ENCODE assay signal across 7 cellular contexts in the genomic region with DNA sequence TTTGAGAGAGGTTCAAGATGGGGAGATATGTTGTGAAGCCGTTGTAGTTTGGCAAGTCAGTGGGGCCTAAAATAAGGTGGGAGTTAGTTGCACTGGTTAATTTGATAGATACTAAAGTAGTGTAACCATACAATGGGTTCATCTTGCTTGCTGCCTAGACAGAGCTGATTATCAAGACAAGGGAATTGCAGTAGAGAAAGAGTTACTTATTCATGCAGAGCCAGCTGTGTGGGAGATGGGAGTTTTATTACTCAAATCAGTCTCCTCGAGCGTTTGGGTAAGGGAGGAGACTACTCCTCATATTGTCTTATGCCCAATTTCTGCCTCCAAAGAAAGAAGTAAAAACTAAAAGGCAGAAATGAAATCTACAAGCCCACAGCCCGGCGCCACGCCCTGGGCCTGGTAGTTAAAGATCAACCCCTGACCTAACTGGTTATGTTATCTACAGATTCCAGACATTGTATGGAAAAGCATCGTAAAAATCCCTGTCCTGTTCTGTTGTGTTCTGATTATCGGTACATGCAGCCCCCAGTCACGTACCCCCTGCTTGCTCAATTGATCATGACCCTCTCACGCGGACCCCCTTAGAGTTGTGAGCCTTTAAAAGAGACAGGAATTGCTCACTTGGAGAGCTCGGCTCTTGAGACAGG. TPM values are rescaled to one million over a fixed set of nuclear protein-coding genes. Genes with fewer than 3 reads are reported as not detected.
DNase-seq lines count a peak whose midpoint lies in the region; ATAC-seq and TF ChIP-seq lines count a peak whose summit lies in the region.
"Not testable (repeated sequence)": the region's sequence is repeated elsewhere in the genome, so short reads cannot be mapped to it uniquely, and the experiment has no call there.

No MANE protein-coding gene starts in this region.

- H3K4me3 Mint-ChIP-seq in CD4-positive, alpha-beta memory T cell; dendritic cell treated with granulocyte-macrophage colony-stimulating factor and Interleukin-4, amounts not matched to agents 40 ng/mL and 50 ng/mL, for 4 days; naive thymus-derived CD4-positive, alpha-beta T cell: not testable (repeated sequence)

- H3K4me3 ChIP-seq in CD4-positive, alpha-beta memory T cell (ENCODE audit: low read length in 2 of 2); OCI-LY3 (ENCODE audit: low read length); WERI-Rb-1 (ENCODE audit: low read depth, low read length); naive thymus-derived CD4-positive, alpha-beta T cell (ENCODE audit: low read length); smooth muscle cell: not testable (repeated sequence)

- H3K9ac ChIP-seq in OCI-LY3 (ENCODE audit: low read length); smooth muscle cell (ENCODE audit: low read depth): not testable (repeated sequence)

- peaks cover 33% of the 10 kb centered on the region for H3K4me1 ChIP-seq in CD4-positive, alpha-beta memory T cell (ENCODE audit: insufficient read depth, low read length)
- H3K4me1 ChIP-seq in OCI-LY3 (ENCODE audit: low read length), result peaks cover 33% of the 10 kb centered on the region
- H3K4me1 ChIP-seq in naive thymus-derived CD4-positive, alpha-beta T cell (ENCODE audit: control insufficient read depth in 2 of 2, insufficient read depth in 2 of 2, low read length in 2 of 2); smooth muscle cell (ENCODE audit: low read depth): not testable (repeated sequence)

- H3K27ac Mint-ChIP-seq in CD4-positive, alpha-beta memory T cell, result peak overlapping the region in 4 of 7 donors; percentile 16 to 78 (median 52)
- H3K27ac Mint-ChIP-seq in dendritic cell treated with granulocyte-macrophage colony-stimulating factor and Interleukin-4, amounts not matched to agents 40 ng/mL and 50 ng/mL, for 4 days, result peak overlapping the region; percentile 26
- peak overlapping the region in 5 of 9 donors; percentile 6 to 60 (median 24) for H3K27ac Mint-ChIP-seq in naive thymus-derived CD4-positive, alpha-beta T cell

- peaks cover 60% of the 10 kb centered on the region for H4K20me1 ChIP-seq in OCI-LY3 (ENCODE audit: insufficient read depth, low read length)
- peaks cover 44% of the 10 kb centered on the region for H4K20me1 ChIP-seq in smooth muscle cell (ENCODE audit: low read depth)

- intact Hi-C loops in CD4-positive, alpha-beta memory T cell (cut with micrococcal nuclease); dendritic cell treated with granulocyte-macrophage colony-stimulating factor and Interleukin-4, amounts not matched to agents 40 ng/mL and 50 ng/mL, for 4 days (cut with micrococcal nuclease): not testable (repeated sequence)
- intact Hi-C loops in naive thymus-derived CD4-positive, alpha-beta T cell (cut with micrococcal nuclease), result loop anchor here in 1 of 2 donors (1.0 kb wide), 1 partner anchor 8 kb away; no protein-coding TSS in a partner anchor

- not testable (repeated sequence) for DNase-seq in CD4-positive, alpha-beta memory T cell; WERI-Rb-1; naive thymus-derived CD4-positive, alpha-beta T cell; smooth muscle cell (lab: John Stamatoyannopoulos, UW; ENCODE audit: unreplicated experiment)
- peak; percentile 20 for DNase-seq in left kidney (ENCODE audit: low read depth, low spot score)

- not testable (repeated sequence) for H3K27me3 Mint-ChIP-seq in CD4-positive, alpha-beta memory T cell; dendritic cell treated with granulocyte-macrophage colony-stimulating factor and Interleukin-4, amounts not matched to agents 40 ng/mL and 50 ng/mL, for 4 days; naive thymus-derived CD4-positive, alpha-beta T cell

- WGBS in smooth muscle cell (ENCODE audit: low lambda C conversion rate), result 68% methylated on average over 12 of the region's 12 CpGs

- POLR2A ChIA-PET in CD4-positive, alpha-beta memory T cell (lab: Charles Lee; ENCODE audit: partially characterized antibody); naive thymus-derived CD4-positive, alpha-beta T cell (lab: Charles Lee): not testable (repeated sequence)

- H3K27me3 ChIP-seq in CD4-positive, alpha-beta memory T cell (ENCODE audit: insufficient read depth, low read length); OCI-LY3 (ENCODE audit: low read depth, low read length); WERI-Rb-1 (ENCODE audit: insufficient read depth, low read depth, severe bottlenecking); naive thymus-derived CD4-positive, alpha-beta T cell (ENCODE audit: control insufficient read depth in 2 of 2, insufficient read depth in 2 of 2, low read length in 2 of 2); smooth muscle cell (ENCODE audit: low read depth): not testable (repeated sequence)

- H3K36me3 ChIP-seq in CD4-positive, alpha-beta memory T cell (ENCODE audit: insufficient read depth, low read length); WERI-Rb-1; naive thymus-derived CD4-positive, alpha-beta T cell (ENCODE audit: control insufficient read depth in 2 of 3, insufficient read depth in 3 of 3, low read length in 3 of 3); smooth muscle cell (ENCODE audit: low read depth): not testable (repeated sequence)
- H3K36me3 ChIP-seq in OCI-LY3 (replicated peaks; ENCODE audit: low read depth, low read length), result peaks cover 37% of the 10 kb centered on the region

- not testable (repeated sequence) for ATAC-seq in naive thymus-derived CD4-positive, alpha-beta T cell

- peaks cover 99% of the 10 kb centered on the region for H3K79me2 ChIP-seq in OCI-LY3 (ENCODE audit: low read length)
- H3K79me2 ChIP-seq in smooth muscle cell (ENCODE audit: low read depth), result peaks cover 98% of the 10 kb centered on the region

- not testable (repeated sequence) for H3K9me3 ChIP-seq in CD4-positive, alpha-beta memory T cell (ENCODE audit: control insufficient read depth in 1 of 2, low read length in 2 of 2); smooth muscle cell (replicated peaks; ENCODE audit: low read depth)
- peaks cover 10% of the 10 kb centered on the region; the same call in 1 of the 2 replicates for H3K9me3 ChIP-seq in OCI-LY3 (ENCODE audit: insufficient read depth, low read length)
- H3K9me3 ChIP-seq in WERI-Rb-1 (ENCODE audit: severe bottlenecking), result peaks cover 12% of the 10 kb centered on the region
- H3K9me3 ChIP-seq in naive thymus-derived CD4-positive, alpha-beta T cell (ENCODE audit: control insufficient read depth in 2 of 3, low read length in 3 of 3), result peaks cover 0 to 18% (median 6%) of the 10 kb centered on the region in 3 experiments

- H3K27ac ChIP-seq in CD4-positive, alpha-beta memory T cell (ENCODE audit: low read depth, low read length); OCI-LY3 (ENCODE audit: low read length); naive thymus-derived CD4-positive, alpha-beta T cell (ENCODE audit: low read depth, low read length): not testable (repeated sequence)
- H3K27ac ChIP-seq in WERI-Rb-1 (peak overlapping the region; percentile 23), smooth muscle cell (ENCODE audit: low read depth) (peak overlapping the region; percentile 53)

- H3K4me2 ChIP-seq in OCI-LY3 (ENCODE audit: low read length) (peak overlapping the region; percentile 27; the same call in 1 of the 2 replicates), smooth muscle cell (peak overlapping the region; percentile 15)

- peaks cover 39 to 78% (median 54%) of the 10 kb centered on the region in 4 donors for H3K4me1 Mint-ChIP-seq in CD4-positive, alpha-beta memory T cell
- peaks cover 49% of the 10 kb centered on the region for H3K4me1 Mint-ChIP-seq in dendritic cell treated with granulocyte-macrophage colony-stimulating factor and Interleukin-4, amounts not matched to agents 40 ng/mL and 50 ng/mL, for 4 days (ENCODE audit: low read depth)
- H3K4me1 Mint-ChIP-seq in naive thymus-derived CD4-positive, alpha-beta T cell, result peaks cover 30 to 84% (median 66%) of the 10 kb centered on the region in 7 donors

- peaks cover 20 to 31% of the 10 kb centered on the region in 2 donors for H3K36me3 Mint-ChIP-seq in CD4-positive, alpha-beta memory T cell
- peaks cover 33% of the 10 kb centered on the region for H3K36me3 Mint-ChIP-seq in dendritic cell treated with granulocyte-macrophage colony-stimulating factor and Interleukin-4, amounts not matched to agents 40 ng/mL and 50 ng/mL, for 4 days (ENCODE audit: low read depth)
- peaks cover 16 to 42% (median 28%) of the 10 kb centered on the region in 5 donors for H3K36me3 Mint-ChIP-seq in naive thymus-derived CD4-positive, alpha-beta T cell

- H3F3A ChIP-seq in smooth muscle cell (ENCODE audit: low read depth), result not testable (repeated sequence)

- peaks cover 5 to 20% (median 12%) of the 10 kb centered on the region in 8 donors for H3K9me3 Mint-ChIP-seq in CD4-positive, alpha-beta memory T cell
- peaks cover 36% of the 10 kb centered on the region for H3K9me3 Mint-ChIP-seq in dendritic cell treated with granulocyte-macrophage colony-stimulating factor and Interleukin-4, amounts not matched to agents 40 ng/mL and 50 ng/mL, for 4 days
- peaks cover 7 to 31% (median 14%) of the 10 kb centered on the region in 11 donors for H3K9me3 Mint-ChIP-seq in naive thymus-derived CD4-positive, alpha-beta T cell

- not testable (repeated sequence) for H2AFZ ChIP-seq in OCI-LY3 (ENCODE audit: low read depth, low read length); smooth muscle cell (ENCODE audit: low read depth)

- TF ChIP-seq CTCF in OCI-LY3 (IDR thresholded peaks at IDR 0.05; ENCODE audit: low read depth, low read length); WERI-Rb-1 (IDR thresholded peaks at IDR 0.05; ENCODE audit: low read depth, low read length); smooth muscle cell (IDR thresholded peaks at IDR 0.05; ENCODE audit: borderline replicate concordance, insufficient read depth, poor library complexity, severe bottlenecking): not testable (repeated sequence)

- CTCF ChIA-PET in CD4-positive, alpha-beta memory T cell (lab: Charles Lee; ENCODE audit: partially characterized antibody), result interaction anchor here (0.9 to 3.6 kb wide), 2 partner anchors 28 to 33 kb away, joined by 3 to 19 read pairs; a partner anchor contains a TSS
- CTCF ChIA-PET in naive thymus-derived CD4-positive, alpha-beta T cell (lab: Charles Lee), result not testable (repeated sequence)

RNA-seq across cellular contexts. Expression of a gene that starts 28.3 kb away (rescaled TPM):
- total RNA-seq in CD4-positive, alpha-beta memory T cell, result 10 to 100 TPM; 36.4 to 36.7 TPM
- 10 to 100 TPM; 33.5 to 33.6 TPM for polyA plus RNA-seq in CD4-positive, alpha-beta memory T cell
- total RNA-seq in naive thymus-derived CD4-positive, alpha-beta T cell, result 10 to 100 TPM; 29.1 to 50.7 (median 40.2) TPM
- polyA plus RNA-seq in naive thymus-derived CD4-positive, alpha-beta T cell, result 10 to 100 TPM; 26.0 to 30.4 TPM
- total RNA-seq in smooth muscle cell, result 57.9 and 73.3 TPM in 2 replicates
- 19.1 and 33.0 TPM in 2 replicates for polyA plus RNA-seq in smooth muscle cell
